In genomic region chr6:14211596-14211961, GRCh38 we compare ENCODE assay signal across 8 cellular contexts.
DNase-seq lines count a peak whose midpoint lies in the region; ATAC-seq and TF ChIP-seq lines count a peak whose summit lies in the region.

No MANE protein-coding gene starts in this region.

- H3K27ac Mint-ChIP-seq in memory B cell = peak overlapping the region; percentile 90

- no peak for TF ChIP-seq CTCF in thoracic aorta (IDR thresholded peaks at IDR 0.05)

- H3K4me1 Mint-ChIP-seq in memory B cell = peaks cover 18% of the 10 kb centered on the region

- H3K4me1 ChIP-seq in thoracic aorta (ENCODE audit: control insufficient read depth in 1 of 2, low read depth in 2 of 2) = peaks cover 8 to 9% of the 10 kb centered on the region in 2 donors

- no peaks in the 10 kb centered on the region for H3K9me3 ChIP-seq in thoracic aorta

- H3K27me3 Mint-ChIP-seq in memory B cell = no peaks in the 10 kb centered on the region

- peak; percentile 11 for ATAC-seq in HG02759 (IDR thresholded peaks at IDR 0.05; ENCODE audit: unreplicated experiment)
- ATAC-seq in SK-N-SH treated with all-trans-retinoic acid at 6 μM for 48 hours = peak; percentile 52
- peak; percentile 5 for ATAC-seq in memory B cell (ENCODE audit: low read depth)
- no peak for ATAC-seq in thoracic aorta (ENCODE audit: insufficient number of reproducible peaks, low FRiP score, low read depth)
- no peak for ATAC-seq in HG03571 (IDR thresholded peaks at IDR 0.05; ENCODE audit: unreplicated experiment)
- no peak for ATAC-seq in HG02970 (IDR thresholded peaks at IDR 0.05; ENCODE audit: low FRiP score, unreplicated experiment)

- peak overlapping the region; percentile 86 for H3K4me3 Mint-ChIP-seq in memory B cell

- no peak overlapping the region for H3K27ac ChIP-seq in thoracic aorta

- no peaks in the 10 kb centered on the region for H3K9me3 Mint-ChIP-seq in memory B cell

- no peaks in the 10 kb centered on the region for H3K27me3 ChIP-seq in thoracic aorta (replicated peaks; ENCODE audit: insufficient read depth)

- H3K36me3 ChIP-seq in thoracic aorta = no peaks in the 10 kb centered on the region

- no peaks in the 10 kb centered on the region for H3K36me3 Mint-ChIP-seq in memory B cell

- peak overlapping the region; percentile 95 for H3K4me3 ChIP-seq in thoracic aorta

- DNase-seq in GF-D8 (lab: John Stamatoyannopoulos, UW) (peak; percentile 43), memory B cell (ENCODE audit: low spot score in 2 of 2) (peak in 1 of 2 donors; percentile 16), thoracic aorta (ENCODE audit: low spot score) (peak; percentile 5)
- peak; percentile 26 for DNase-seq in effector CD8-positive, alpha-beta T cell (lab: John Stamatoyannopoulos, UW)

TF ChIP-seq in SK-N-SH treated with all-trans-retinoic acid at 6 μM for 48 hours, 23 proteins besides CTCF, POLR2A, EP300 and RAD21:
- TF ChIP-seq CSRNP3 (CRISPR knock-in tag; IDR thresholded peaks at IDR 0.05) = no peak
- no peak for TF ChIP-seq TSHZ2 (CRISPR knock-in tag; IDR thresholded peaks at IDR 0.05)
- no peak for TF ChIP-seq ISL1 (CRISPR knock-in tag; IDR thresholded peaks at IDR 0.05)
- no peak for TF ChIP-seq ZFP3 (CRISPR knock-in tag; IDR thresholded peaks at IDR 0.05)
- TF ChIP-seq PPARA (CRISPR knock-in tag; IDR thresholded peaks at IDR 0.05; ENCODE audit: borderline replicate concordance) = no peak
- no peak for TF ChIP-seq ESRRG (CRISPR knock-in tag; IDR thresholded peaks at IDR 0.05)
- TF ChIP-seq TOX (CRISPR knock-in tag; IDR thresholded peaks at IDR 0.05; ENCODE audit: borderline replicate concordance) = no peak
- no peak for TF ChIP-seq CREB5 (CRISPR knock-in tag; IDR thresholded peaks at IDR 0.05; ENCODE audit: low read depth)
- no peak for TF ChIP-seq RARB (CRISPR knock-in tag; IDR thresholded peaks at IDR 0.05)
- no peak for TF ChIP-seq ZNF70 (CRISPR knock-in tag; IDR thresholded peaks at IDR 0.05)
- no peak for TF ChIP-seq PATZ1 (CRISPR knock-in tag; IDR thresholded peaks at IDR 0.05; ENCODE audit: borderline replicate concordance)
- TF ChIP-seq ZNF565 (CRISPR knock-in tag; conservative IDR thresholded peaks at IDR 0.05; ENCODE audit: low read depth) = no peak
- TF ChIP-seq CSDC2 (CRISPR knock-in tag; IDR thresholded peaks at IDR 0.05) = no peak
- TF ChIP-seq ARNTL (CRISPR knock-in tag; IDR thresholded peaks at IDR 0.05; ENCODE audit: borderline replicate concordance, low read depth) = no peak
- no peak for TF ChIP-seq TCF4 (CRISPR knock-in tag; IDR thresholded peaks at IDR 0.05; ENCODE audit: borderline replicate concordance)
- no peak for TF ChIP-seq SNAI2 (CRISPR knock-in tag; IDR thresholded peaks at IDR 0.05)
- no peak for TF ChIP-seq BACH2 (CRISPR knock-in tag; IDR thresholded peaks at IDR 0.05; ENCODE audit: borderline replicate concordance)
- TF ChIP-seq GLIS3 (CRISPR knock-in tag; IDR thresholded peaks at IDR 0.05) = no peak
- no peak for TF ChIP-seq ZFP30 (CRISPR knock-in tag; IDR thresholded peaks at IDR 0.05)
- no peak for TF ChIP-seq ZC3H10 (CRISPR knock-in tag; IDR thresholded peaks at IDR 0.05)
TF ChIP-seq in SK-N-SH treated with all-trans-retinoic acid at 6 μM for 48 hours: peak in this region for 0.

Comparison
In these comparisons a context has a peak if more than half of its experiments do, and no peak if none do; other contexts are left out.
1. ATAC-seq: peak in HG02759 (single experiment), SK-N-SH treated with all-trans-retinoic acid at 6 μM for 48 hours (single experiment) and memory B cell (single experiment); none in thoracic aorta (single experiment), HG03571 (single experiment) and HG02970 (single experiment).